Comparison of ENCODE assay signal across 16 cellular contexts in the genomic region with DNA sequence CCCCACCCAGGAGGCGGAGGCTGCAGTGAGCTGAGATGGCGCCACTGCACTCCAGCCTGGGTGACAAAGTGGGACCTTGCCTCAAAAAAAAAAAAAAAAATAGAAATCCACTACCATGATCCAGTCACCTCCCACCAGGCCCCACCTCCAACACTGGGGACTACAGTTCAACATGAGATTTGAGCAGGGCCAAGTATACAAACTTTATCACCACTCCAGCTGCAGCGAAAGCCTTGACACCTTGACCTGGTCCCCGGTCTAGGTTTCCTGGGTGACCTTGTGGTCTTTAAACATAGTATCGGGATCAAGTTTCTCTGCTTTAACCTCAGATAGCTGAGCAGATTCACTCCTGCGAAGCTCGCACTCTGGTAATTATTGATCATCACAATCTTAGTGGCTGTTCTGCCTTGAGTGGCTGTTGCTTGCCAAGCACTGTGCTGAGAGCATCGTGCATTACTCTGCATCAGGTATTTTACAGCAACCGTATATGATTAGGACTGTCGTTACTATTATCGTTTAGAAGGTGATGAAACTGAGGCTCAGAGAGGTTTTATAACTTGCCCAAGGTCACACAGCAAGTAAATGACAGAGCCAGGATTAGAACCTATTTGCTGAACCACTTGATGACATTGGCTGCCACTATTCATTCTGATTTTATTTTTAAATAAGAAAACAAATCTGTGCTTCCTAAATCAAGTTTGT. TPM values are rescaled to one million over a fixed set of nuclear protein-coding genes. Genes with fewer than 3 reads are reported as not detected.
DNase-seq lines count a peak whose midpoint lies in the region; ATAC-seq and TF ChIP-seq lines count a peak whose summit lies in the region.
"Had no signal": no experiment of that assay in that cellular context is flagged by ENCODE, and none has a peak within 500 bp of the region (broad histone marks: within the 10 kb centered on the region; RNA-seq: fewer than 3 reads in every experiment).

No MANE protein-coding gene starts in this region.

- H3K9me3 ChIP-seq in CD8-positive, alpha-beta T cell (ENCODE audit: low read length): no peaks in the 10 kb centered on the region
- H3K9me3 ChIP-seq in lower lobe of right lung: no peaks in the 10 kb centered on the region
- no peaks in the 10 kb centered on the region for H3K9me3 ChIP-seq in right atrium auricular region
- H3K9me3 ChIP-seq in PC-3 (ENCODE audit: low read length): no peaks in the 10 kb centered on the region
- H3K9me3 ChIP-seq: HAP-1, neutrophil had no signal

- no peaks in the 10 kb centered on the region for H3K27me3 ChIP-seq in CD8-positive, alpha-beta T cell (ENCODE audit: insufficient read depth, low read length)
- no peaks in the 10 kb centered on the region for H3K27me3 ChIP-seq in lower lobe of right lung (ENCODE audit: low read depth)
- no peaks in the 10 kb centered on the region for H3K27me3 ChIP-seq in right atrium auricular region
- H3K27me3 ChIP-seq in PC-3 (ENCODE audit: low read length): no peaks in the 10 kb centered on the region
- H3K27me3 ChIP-seq: neutrophil had no signal

- no peak overlapping the region for H2AFZ ChIP-seq in PC-3 (ENCODE audit: low read length)

- no peak overlapping the region for H3K4me3 ChIP-seq in CD8-positive, alpha-beta T cell (ENCODE audit: low read depth, low read length)
- H3K4me3 ChIP-seq in lower lobe of right lung (no peak overlapping the region), right atrium auricular region (no peak overlapping the region), PC-3 (ENCODE audit: low read length) (no peak overlapping the region)
- H3K4me3 ChIP-seq: coronary artery, HAP-1, SK-N-MC had no signal

- peaks cover 49% of the 10 kb centered on the region for H3K4me1 ChIP-seq in CD8-positive, alpha-beta T cell (ENCODE audit: insufficient read depth, low read length)
- H3K4me1 ChIP-seq in lower lobe of right lung (no peaks in the 10 kb centered on the region), right atrium auricular region (no peaks in the 10 kb centered on the region), PC-3 (ENCODE audit: insufficient read depth, low read length) (0 out of 2 replicates have a peak, but pooled peaks cover 6% of the 10 kb centered on the region)
- H3K4me1 ChIP-seq: HAP-1 had no signal

- no peaks in the 10 kb centered on the region for H3F3A ChIP-seq in PC-3 (ENCODE audit: low read length, unreplicated experiment)

- H3K9me2 ChIP-seq in PC-3 (replicated peaks; ENCODE audit: low read length): no peaks in the 10 kb centered on the region

- H3K9ac ChIP-seq in PC-3 (ENCODE audit: low read length): no peak overlapping the region

- CTCF ChIA-PET in CD8-positive, alpha-beta T cell (lab: Charles Lee): interaction anchor here (1.2 to 3.7 kb wide), 7 partner anchors 9 to 67 kb away, joined by 3 to 19 read pairs (median 3); no protein-coding TSS in a partner anchor
- CTCF ChIA-PET in PC-3 (lab: Charles Lee): no interaction called here

- H3K4me3 Mint-ChIP-seq in T-helper 1 cell treated with Interleukin-12 subunit alpha and Interleukin-12 subunit beta and Interleukin-4 antibody, amounts not matched to agents 30 μg/mL and 1 μg/mL, for 36 hours: peak overlapping the region; percentile 96
- H3K4me3 Mint-ChIP-seq in CD8-positive, alpha-beta T cell: no peak overlapping the region
- peak overlapping the region; percentile 95 for H3K4me3 Mint-ChIP-seq in activated T-helper 17 cell treated with anti-CD3 and anti-CD28 coated beads, Interleukin-2, amount 50 U/mL, for 72 hours
- H3K4me3 Mint-ChIP-seq: B cell had no signal

- H4K20me1 ChIP-seq in PC-3 (ENCODE audit: low read length): no peaks in the 10 kb centered on the region

- H3K27me3 Mint-ChIP-seq in T-helper 1 cell treated with Interleukin-12 subunit alpha and Interleukin-12 subunit beta and Interleukin-4 antibody, amounts not matched to agents 30 μg/mL and 1 μg/mL, for 36 hours (ENCODE audit: low read depth): no peaks in the 10 kb centered on the region
- no peaks in the 10 kb centered on the region for H3K27me3 Mint-ChIP-seq in CD8-positive, alpha-beta T cell (ENCODE audit: low read depth)
- H3K27me3 Mint-ChIP-seq in activated T-helper 17 cell treated with anti-CD3 and anti-CD28 coated beads, Interleukin-2, amount 50 U/mL, for 72 hours: no peaks in the 10 kb centered on the region
- H3K27me3 Mint-ChIP-seq: B cell had no signal

- H3K36me3 Mint-ChIP-seq in T-helper 1 cell treated with Interleukin-12 subunit alpha and Interleukin-12 subunit beta and Interleukin-4 antibody, amounts not matched to agents 30 μg/mL and 1 μg/mL, for 36 hours (ENCODE audit: low read depth): peaks cover 32% of the 10 kb centered on the region
- H3K36me3 Mint-ChIP-seq in CD8-positive, alpha-beta T cell: no peaks in the 10 kb centered on the region
- H3K36me3 Mint-ChIP-seq in activated T-helper 17 cell treated with anti-CD3 and anti-CD28 coated beads, Interleukin-2, amount 50 U/mL, for 72 hours (ENCODE audit: low read depth): peaks cover 27% of the 10 kb centered on the region

- TF ChIP-seq CTCF in CD8-positive, alpha-beta T cell (IDR thresholded peaks at IDR 0.05): no peak
- no peak for TF ChIP-seq CTCF in lower lobe of right lung (IDR thresholded peaks at IDR 0.05)
- no peak for TF ChIP-seq CTCF in right atrium auricular region (IDR thresholded peaks at IDR 0.05)
- no peak for TF ChIP-seq CTCF in PC-3 (conservative IDR thresholded peaks at IDR 0.05; ENCODE audit: low read depth, low read length)

- POLR2A ChIA-PET in CD8-positive, alpha-beta T cell (lab: Charles Lee): interaction anchor here (0.6 to 1.5 kb wide), 7 partner anchors 8 to 53 kb away, joined by 3 to 6 read pairs (median 3); no protein-coding TSS in a partner anchor
- POLR2A ChIA-PET in PC-3 (lab: Charles Lee; ENCODE audit: unreplicated experiment): no interaction called here

- H3K27ac Mint-ChIP-seq in T-helper 1 cell treated with Interleukin-12 subunit alpha and Interleukin-12 subunit beta and Interleukin-4 antibody, amounts not matched to agents 30 μg/mL and 1 μg/mL, for 36 hours: peak overlapping the region; percentile 94
- H3K27ac Mint-ChIP-seq in CD8-positive, alpha-beta T cell: peak overlapping the region; percentile 94
- H3K27ac Mint-ChIP-seq in activated T-helper 17 cell treated with anti-CD3 and anti-CD28 coated beads, Interleukin-2, amount 50 U/mL, for 72 hours: peak overlapping the region; percentile 92
- H3K27ac Mint-ChIP-seq: B cell had no signal

- intact Hi-C loops in CD8-positive, alpha-beta T cell (cut with DNase I, micrococcal nuclease): loop anchor here (1.0 to 5.0 kb wide), 3 partner anchors 38 to 64 kb away; a partner anchor contains a TSS
- intact Hi-C loops in lower lobe of right lung (cut with DNase I) (no loop called here), PC-3 (cut with micrococcal nuclease) (no loop called here)

- no peak overlapping the region for H3K27ac ChIP-seq in CD8-positive, alpha-beta T cell (ENCODE audit: low read depth, low read length)
- H3K27ac ChIP-seq in lower lobe of right lung: no peak overlapping the region
- no peak overlapping the region for H3K27ac ChIP-seq in right atrium auricular region
- no peak overlapping the region for H3K27ac ChIP-seq in PC-3 (ENCODE audit: low read length)
- H3K27ac ChIP-seq: 22Rv1, coronary artery, SK-N-MC had no signal

- no TSS peak for BruUV-seq in PC-3 (replicated peaks; lab: Mats Ljungman, UMichigan)

- no peaks in the 10 kb centered on the region for H3K36me3 ChIP-seq in CD8-positive, alpha-beta T cell (ENCODE audit: insufficient read depth, low read length)
- no peaks in the 10 kb centered on the region for H3K36me3 ChIP-seq in lower lobe of right lung
- no peaks in the 10 kb centered on the region for H3K36me3 ChIP-seq in right atrium auricular region
- H3K36me3 ChIP-seq in PC-3 (ENCODE audit: low read depth, low read length): no peaks in the 10 kb centered on the region
- H3K36me3 ChIP-seq: HAP-1, neutrophil had no signal

- peaks cover 43% of the 10 kb centered on the region for H3K4me1 Mint-ChIP-seq in T-helper 1 cell treated with Interleukin-12 subunit alpha and Interleukin-12 subunit beta and Interleukin-4 antibody, amounts not matched to agents 30 μg/mL and 1 μg/mL, for 36 hours (ENCODE audit: low read depth)
- H3K4me1 Mint-ChIP-seq in CD8-positive, alpha-beta T cell (ENCODE audit: low read depth): peaks cover 49% of the 10 kb centered on the region
- H3K4me1 Mint-ChIP-seq in activated T-helper 17 cell treated with anti-CD3 and anti-CD28 coated beads, Interleukin-2, amount 50 U/mL, for 72 hours: peaks cover 21% of the 10 kb centered on the region

- no peak for ATAC-seq in CD8-positive, alpha-beta T cell
- ATAC-seq in activated T-helper 17 cell treated with anti-CD3 and anti-CD28 coated beads, Interleukin-2, amount 50 U/mL, for 72 hours (replicated peaks): no peak
- ATAC-seq in lower lobe of right lung (no peak), PC-3 (no peak)

- no peak overlapping the region for H3K4me2 ChIP-seq in PC-3 (ENCODE audit: low read length)

- H3K9me3 Mint-ChIP-seq in T-helper 1 cell treated with Interleukin-12 subunit alpha and Interleukin-12 subunit beta and Interleukin-4 antibody, amounts not matched to agents 30 μg/mL and 1 μg/mL, for 36 hours: no peaks in the 10 kb centered on the region
- no peaks in the 10 kb centered on the region for H3K9me3 Mint-ChIP-seq in CD8-positive, alpha-beta T cell
- H3K9me3 Mint-ChIP-seq in activated T-helper 17 cell treated with anti-CD3 and anti-CD28 coated beads, Interleukin-2, amount 50 U/mL, for 72 hours: no peaks in the 10 kb centered on the region

- DNase-seq in T-helper 1 cell (no peak), lower lobe of right lung (peak; percentile 11), right atrium auricular region (ENCODE audit: low spot score) (no peak), 8988T (no peak), PC-3 (no peak)
- DNase-seq in CD8-positive, alpha-beta T cell: no peak
- DNase-seq: activated CD8-positive, alpha-beta memory T cell treated with anti-CD3 and anti-CD28 coated beads, Interleukin-2, amount 50 U/mL, for 48 hours; NCI-H2029 treated with DMSO at 0.1 percent for 48 hours had no signal

- H3K79me2 ChIP-seq in PC-3 (ENCODE audit: low read length): no peaks in the 10 kb centered on the region

RNA-seq across cellular contexts. Expression of a gene that starts 50.3 kb away (rescaled TPM):
- total RNA-seq in CD8-positive, alpha-beta T cell: 1 to 10 TPM; 2.1 to 2.2 TPM
- 10 to 100 TPM; 18.5 to 28.5 TPM for total RNA-seq in activated T-helper 17 cell treated with anti-CD3 and anti-CD28 coated beads, Interleukin-2, amount 50 U/mL, for 72 hours
- 13.0 TPM for total RNA-seq in lower lobe of right lung
- total RNA-seq in right atrium auricular region: 1 to 10 TPM; 5.3 to 6.9 TPM
- 19.2 and 22.5 TPM in 2 replicates for total RNA-seq in PC-3 (2014; rRNA removed)

Comparison
In these comparisons a context has a peak if more than half of its experiments do, and no peak if none do; other contexts are left out.
1. intact Hi-C loops: an anchor here in CD8-positive, alpha-beta T cell (1.0 to 5.0 kb wide); none called in lower lobe of right lung and PC-3.